Comparison of ENCODE assay signal across 1 cellular context in genomic region chr5:124735169-124735858, GRCh38.
TF ChIP-seq lines count a peak whose summit lies in the region.

No MANE protein-coding gene starts in this region.

TF ChIP-seq in K562, 482 proteins besides CTCF, POLR2A, EP300 and RAD21 (continued from another document):
- TF ChIP-seq MGA (IDR thresholded peaks at IDR 0.05) (no peak), E2F6 (IDR thresholded peaks at IDR 0.05; ENCODE audit: borderline replicate concordance in 1 of 2, extremely low read depth in 1 of 2, insufficient read depth in 1 of 2, insufficient read length in 1 of 2, low read depth in 1 of 2, low read length in 1 of 2, poor library complexity in 1 of 2, severe bottlenecking in 1 of 2) (peak in 1 of 2 experiments; percentile 57), KLF13 (tag; IDR thresholded peaks at IDR 0.05; ENCODE audit: borderline replicate concordance, low read depth) (0 out of 2 replicates have a peak, but pooled peaks have one; percentile 30), EGR1 (conservative IDR thresholded peaks at IDR 0.05) (peak; percentile 65), HES1 (IDR thresholded peaks at IDR 0.05; ENCODE audit: low read depth) (no peak), NBN (IDR thresholded peaks at IDR 0.05; ENCODE audit: low read depth) (no peak), TAF7 (tag; IDR thresholded peaks at IDR 0.05) (no peak), TFAM (CRISPR knock-in tag; conservative IDR thresholded peaks at IDR 0.05) (no peak), TGIF2 (CRISPR knock-in tag; IDR thresholded peaks at IDR 0.05) (no peak)
